14 cellular contexts compared by ENCODE assay signal in genomic region chr18:67513285-67513684, GRCh38. TPM values are rescaled to one million over a fixed set of nuclear protein-coding genes. Genes with fewer than 3 reads are reported as not detected.
DNase-seq lines count a peak whose midpoint lies in the region; ATAC-seq and TF ChIP-seq lines count a peak whose summit lies in the region.
"Had no signal": no experiment of that assay in that cellular context is flagged by ENCODE, and none has a peak within 500 bp of the region (broad histone marks: within the 10 kb centered on the region; RNA-seq: fewer than 3 reads in every experiment).

No MANE protein-coding gene starts in this region.

- no peak overlapping the region for H3K4me3 ChIP-seq in astrocyte of the cerebellum (ENCODE audit: low read depth, low read length)
- H3K4me3 ChIP-seq: esophagus muscularis mucosa had no signal

- TF ChIP-seq CTCF in Calu3 (IDR thresholded peaks at IDR 0.05; ENCODE audit: unreplicated experiment) (no peak), astrocyte of the cerebellum (IDR thresholded peaks at IDR 0.05; ENCODE audit: low read depth, low read length, missing control alignments) (peak; percentile 25), progenitor cell of endocrine pancreas (IDR thresholded peaks at IDR 0.05; ENCODE audit: unreplicated experiment) (no peak), RWPE1 (conservative IDR thresholded peaks at IDR 0.05; ENCODE audit: low read depth) (no peak; the same call in 1 of the 2 replicates)

- POLR2A ChIA-PET in RWPE1 (lab: Yijun Ruan, JAX; ENCODE audit: low non-redundant PET) = no interaction called here

- no peak for ATAC-seq in stimulated activated naive CD8-positive, alpha-beta T cell treated with anti-CD3 and anti-CD28 coated beads, Interleukin-15, Interleukin-2, amounts not matched to agents 100 U/mL and 50 U/mL, for 24 hours

- DNase-seq in Calu3 (no peak), HuH-7 (ENCODE audit: low spot score) (peak; percentile 31), astrocyte of the cerebellum (ENCODE audit: low read depth) (no peak), kidney tubule cell (ENCODE audit: low spot score) (peak; percentile 7), progenitor cell of endocrine pancreas (ENCODE audit: low spot score, unreplicated experiment) (no peak), RWPE1 (ENCODE audit: low spot score) (no peak), C1 segment of cervical spinal cord (lab: John Stamatoyannopoulos, UW) (no peak)
- DNase-seq in stimulated activated naive CD8-positive, alpha-beta T cell treated with anti-CD3 and anti-CD28 coated beads, Interleukin-15, Interleukin-2, amounts not matched to agents 100 U/mL and 50 U/mL, for 24 hours = no peak
- DNase-seq: activated CD8-positive, alpha-beta memory T cell treated with anti-CD3 and anti-CD28 coated beads for 24 hours; anterior cingulate cortex; DMS153; kidney glomerular epithelial cell; occipital lobe had no signal

- no peaks in the 10 kb centered on the region for H3K27me3 Mint-ChIP-seq in Calu3 (ENCODE audit: unreplicated experiment)
- H3K27me3 Mint-ChIP-seq in progenitor cell of endocrine pancreas = peaks cover 12% of the 10 kb centered on the region

- intact Hi-C loops in Calu3 (cut with micrococcal nuclease; ENCODE audit: unreplicated experiment) = no loop called here

- no peak overlapping the region for H3K27ac ChIP-seq in RWPE1
- H3K27ac ChIP-seq: esophagus muscularis mucosa had no signal

- H3K9me3 Mint-ChIP-seq in Calu3 (ENCODE audit: low read depth, unreplicated experiment) = no peaks in the 10 kb centered on the region
- H3K9me3 Mint-ChIP-seq in progenitor cell of endocrine pancreas (ENCODE audit: low read depth) = no peaks in the 10 kb centered on the region

- H3K4me3 Mint-ChIP-seq in Calu3 (ENCODE audit: low read depth, unreplicated experiment) (no peak overlapping the region), progenitor cell of endocrine pancreas (ENCODE audit: low read depth) (no peak overlapping the region)

- no TSS peak for BruUV-seq in Calu3 (replicated peaks; lab: Mats Ljungman, UMichigan)

- CTCF ChIA-PET in Calu3 (lab: Charles Lee) = interaction anchor here (1.5 kb wide), 1 partner anchor 12 kb away, joined by 4 read pairs; no protein-coding TSS in a partner anchor
- CTCF ChIA-PET in RWPE1 (lab: Yijun Ruan, JAX) = no interaction called here

- H3K36me3 Mint-ChIP-seq in Calu3 (ENCODE audit: insufficient read depth, unreplicated experiment) = peaks cover 46% of the 10 kb centered on the region
- no peaks in the 10 kb centered on the region for H3K36me3 Mint-ChIP-seq in progenitor cell of endocrine pancreas (ENCODE audit: insufficient read depth)

- H3K4me1 Mint-ChIP-seq in Calu3 (ENCODE audit: low read depth, unreplicated experiment) = peaks cover 20% of the 10 kb centered on the region
- peaks cover 18% of the 10 kb centered on the region for H3K4me1 Mint-ChIP-seq in progenitor cell of endocrine pancreas (ENCODE audit: low read depth)

- H3K27ac Mint-ChIP-seq in Calu3 (ENCODE audit: unreplicated experiment) (peak overlapping the region; percentile 12), progenitor cell of endocrine pancreas (no peak overlapping the region)

- in situ Hi-C loops in astrocyte of the cerebellum (cut with HindIII; ENCODE audit: low sequenced_read_pairs) = no loop called here

RNA-seq across cellular contexts. Expression of gene DSEL, which starts 3.2 kb away (rescaled TPM):
- 28.0 and 32.2 TPM in 2 replicates for total RNA-seq in Calu3 (2022)
- 5.9 and 6.2 TPM in 2 replicates for total RNA-seq in progenitor cell of endocrine pancreas

Comparison
In these comparisons a context has a peak if more than half of its experiments do, and no peak if none do; other contexts are left out.
1. DNase-seq: peak in HuH-7 (single experiment) and kidney tubule cell (single experiment); none in Calu3 (single experiment), astrocyte of the cerebellum (single experiment), stimulated activated naive CD8-positive, alpha-beta T cell treated with anti-CD3 and anti-CD28 coated beads, Interleukin-15, Interleukin-2, amounts not matched to agents 100 U/mL and 50 U/mL, for 24 hours (single experiment), progenitor cell of endocrine pancreas (single experiment), RWPE1 (single experiment) and C1 segment of cervical spinal cord (0 of 14).